Comparison of ENCODE assay signal across 24 cellular contexts in genomic region chr13:112184851-112185371, GRCh38.
"Had no signal": no experiment of that assay in that cellular context is flagged by ENCODE, and none has a peak within 500 bp of the region (broad histone marks: within the 10 kb centered on the region; RNA-seq: fewer than 3 reads in every experiment).

No MANE protein-coding gene starts in this region.

- H3K4me1 Mint-ChIP-seq: IgD-negative memory B cell had no signal

- H3K4me2 ChIP-seq: KMS-11 had no signal

- H3K27ac ChIP-seq: HL-60, KMS-11, SJSA1, SK-N-MC had no signal

- DNase-seq: Kasumi-1, MM.1S, NCI-H1092 treated with DMSO at 0.1 percent for 48 hours, NCI-H1436, NCI-H187, NCI-H2029, NCI-H2081 treated with DMSO at 0.1 percent for 48 hours, NCI-H2171, NCI-H226, NCI-H446, NCI-H510A, NCI-H524 treated with DMSO at 0.1 percent for 48 hours, NCI-H69, NCI-H774, Right ventricle myocardium superior, RPMI8226, SIG-M5, SW 1271 had no signal

- H3K27ac Mint-ChIP-seq: IgD-negative memory B cell had no signal

- H3K27me3 Mint-ChIP-seq: IgD-negative memory B cell had no signal

- H3K4me1 ChIP-seq: SJSA1 had no signal

- H3K36me3 Mint-ChIP-seq: IgD-negative memory B cell had no signal

- H3K4me3 Mint-ChIP-seq: IgD-negative memory B cell had no signal

- ATAC-seq: K562 had no signal

- H3K4me3 ChIP-seq: K562, SJSA1, SK-N-MC had no signal

- H3K9ac ChIP-seq: KMS-11 had no signal

- H3K36me3 ChIP-seq: SJSA1 had no signal
